ENCODE assay signal across 19 cellular contexts in the genomic region with DNA sequence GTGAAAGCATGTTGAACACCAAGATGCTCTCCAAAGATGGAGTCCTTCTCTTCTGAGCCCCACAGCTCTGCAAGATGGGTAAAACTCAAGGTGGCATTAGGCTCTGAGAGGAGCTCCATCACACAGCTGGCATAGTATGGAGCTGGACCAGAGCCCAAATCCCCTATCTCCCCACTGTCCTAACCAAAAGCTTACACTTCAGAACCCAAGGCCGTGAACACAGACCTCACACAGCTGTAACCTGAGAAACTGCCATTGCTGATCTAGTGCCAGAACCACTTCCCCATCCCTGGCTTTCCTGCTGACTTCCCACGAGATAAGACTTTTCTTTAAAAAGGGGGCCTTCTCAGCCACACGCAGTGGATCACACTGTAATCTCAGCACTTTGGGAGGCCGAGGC.
"Had no signal": no experiment of that assay in that cellular context is flagged by ENCODE, and none has a peak within 500 bp of the region (broad histone marks: within the 10 kb centered on the region; RNA-seq: fewer than 3 reads in every experiment).

No MANE protein-coding gene starts in this region.

- H3K4me3 Mint-ChIP-seq: activated CD4-positive, alpha-beta T cell treated with anti-CD3 and anti-CD28 coated beads for 36 hours; activated naive CD4-positive, alpha-beta T cell treated with anti-CD3 and anti-CD28 coated beads, Interleukin-2, amount 50 U/mL, for 24 hours; dendritic cell treated with granulocyte-macrophage colony-stimulating factor and Interleukin-4, amounts not matched to agents 40 ng/mL and 50 ng/mL, for 4 days; effector memory CD8-positive, alpha-beta T cell; neural progenitor cell; T-helper 2 cell treated with Interferon-gamma antibody and Interleukin-4, amounts not matched to agents 5 μg/mL and 100 μg/mL, for 36 hours; WTC11 had no signal

- H3K27me3 Mint-ChIP-seq: activated CD4-positive, alpha-beta T cell treated with anti-CD3 and anti-CD28 coated beads for 36 hours; activated naive CD4-positive, alpha-beta T cell treated with anti-CD3 and anti-CD28 coated beads, Interleukin-2, amount 50 U/mL, for 24 hours; dendritic cell treated with granulocyte-macrophage colony-stimulating factor and Interleukin-4, amounts not matched to agents 40 ng/mL and 50 ng/mL, for 4 days; effector memory CD8-positive, alpha-beta T cell had no signal

- H3K4me3 ChIP-seq: neural progenitor cell, ovary, psoas muscle, tibial nerve had no signal

- H3K4me1 Mint-ChIP-seq: activated naive CD4-positive, alpha-beta T cell treated with anti-CD3 and anti-CD28 coated beads, Interleukin-2, amount 50 U/mL, for 24 hours; neural progenitor cell; WTC11 had no signal

- H3K36me3 Mint-ChIP-seq: neural progenitor cell, WTC11 had no signal

- H3K9me3 Mint-ChIP-seq: activated naive CD4-positive, alpha-beta T cell treated with anti-CD3 and anti-CD28 coated beads, Interleukin-2, amount 50 U/mL, for 24 hours; dendritic cell treated with granulocyte-macrophage colony-stimulating factor and Interleukin-4, amounts not matched to agents 40 ng/mL and 50 ng/mL, for 4 days; effector memory CD8-positive, alpha-beta T cell; neural progenitor cell; T-helper 2 cell treated with Interferon-gamma antibody and Interleukin-4, amounts not matched to agents 5 μg/mL and 100 μg/mL, for 36 hours; WTC11 had no signal

- H3K4me1 ChIP-seq: neural progenitor cell, psoas muscle, tibial nerve had no signal

- DNase-seq: activated CD4-positive, alpha-beta T cell treated with anti-CD3 and anti-CD28 coated beads for 36 hours; activated CD4-positive, alpha-beta T cell treated with anti-CD3 and anti-CD28 coated beads, Interleukin-2, amount 50 U/mL, for 48 hours; activated gamma-delta T cell; activated T-cell treated with anti-CD3 and anti-CD28 coated beads, Interleukin-2, amount 50 U/mL, for 48 hours; effector memory CD8-positive, alpha-beta T cell; foreskin fibroblast; mammary epithelial cell; ovary; psoas muscle; stimulated activated CD4-positive, alpha-beta T cell treated with anti-CD3 and anti-CD28 coated beads, Interleukin-2, amount 100 ng/mL, for 24 hours; stimulated activated naive CD8-positive, alpha-beta T cell treated with anti-CD3 and anti-CD28 coated beads, Interleukin-15, Interleukin-2, amounts not matched to agents 100 U/mL and 50 U/mL, for 24 hours; substantia nigra had no signal

- H3K27ac ChIP-seq: neural progenitor cell, ovary, psoas muscle, tibial nerve had no signal

- H3K9me3 ChIP-seq: ovary, psoas muscle, tibial nerve had no signal

- H3K27me3 ChIP-seq: neural progenitor cell, ovary, tibial nerve had no signal

- ATAC-seq: activated CD4-positive, alpha-beta T cell treated with anti-CD3 and anti-CD28 coated beads for 36 hours; effector memory CD8-positive, alpha-beta T cell; psoas muscle; right cardiac atrium; stimulated activated naive CD8-positive, alpha-beta T cell treated with anti-CD3 and anti-CD28 coated beads, Interleukin-15, Interleukin-2, amounts not matched to agents 100 U/mL and 50 U/mL, for 24 hours; WTC11 had no signal

- H3K36me3 ChIP-seq: neural progenitor cell, ovary, tibial nerve had no signal

- H3K27ac Mint-ChIP-seq: activated CD4-positive, alpha-beta T cell treated with anti-CD3 and anti-CD28 coated beads for 36 hours; activated naive CD4-positive, alpha-beta T cell treated with anti-CD3 and anti-CD28 coated beads, Interleukin-2, amount 50 U/mL, for 24 hours; dendritic cell treated with granulocyte-macrophage colony-stimulating factor and Interleukin-4, amounts not matched to agents 40 ng/mL and 50 ng/mL, for 4 days; effector memory CD8-positive, alpha-beta T cell; neural progenitor cell; T-helper 2 cell treated with Interferon-gamma antibody and Interleukin-4, amounts not matched to agents 5 μg/mL and 100 μg/mL, for 36 hours; WTC11 had no signal
